Comparison of ENCODE assay signal across 25 cellular contexts in genomic region chr15:38882226-38882625, GRCh38.
"Had no signal": no experiment of that assay in that cellular context is flagged by ENCODE, and none has a peak within 500 bp of the region (broad histone marks: within the 10 kb centered on the region; RNA-seq: fewer than 3 reads in every experiment).

No MANE protein-coding gene starts in this region.

- H3K9me3 Mint-ChIP-seq: activated naive CD4-positive, alpha-beta T cell treated with anti-CD3 and anti-CD28 coated beads, Interleukin-2, amount 50 U/mL, for 24 hours; activated T-cell treated with anti-CD3 and anti-CD28 coated beads, Interleukin-2, amount 50 U/mL, for 24 hours; activated T-helper 1 cell treated with anti-CD3 and anti-CD28 coated beads, Interleukin-12 subunit alpha, Interleukin-12 subunit beta, Interleukin-2, Interleukin-4 antibody, amounts not matched to agents 30 ng/mL and 10 ng/mL and 1 ng/mL, durations not matched to agents 14 hours and 24 hours and 36 hours had no signal

- H3K4me3 Mint-ChIP-seq: activated CD8-positive, alpha-beta T cell treated with anti-CD3 and anti-CD28 coated beads, Interleukin-2, amount 10 ng/mL, durations not matched to agents 7 days and 5 days; activated naive CD4-positive, alpha-beta T cell treated with anti-CD3 and anti-CD28 coated beads, Interleukin-2, amount 50 U/mL, for 24 hours; activated T-cell treated with anti-CD3 and anti-CD28 coated beads, Interleukin-2, amount 50 U/mL, for 24 hours; activated T-helper 1 cell treated with anti-CD3 and anti-CD28 coated beads, Interleukin-12 subunit alpha, Interleukin-12 subunit beta, Interleukin-2, Interleukin-4 antibody, amounts not matched to agents 30 ng/mL and 10 ng/mL and 1 ng/mL, durations not matched to agents 14 hours and 24 hours and 36 hours; T-helper 17 cell; WTC11 had no signal

- DNase-seq: activated CD4-positive, alpha-beta T cell treated with anti-CD3 and anti-CD28 coated beads for 48 hours; activated CD4-positive, alpha-beta T cell treated with anti-CD3 and anti-CD28 coated beads, Interleukin-2, amount 50 U/mL, for 4 hours; activated CD4-positive, CD25-positive, alpha-beta regulatory T cell treated with anti-CD3 and anti-CD28 coated beads, Interleukin-2, amount 50 U/mL, for 72 hours; activated CD8-positive, alpha-beta T cell treated with anti-CD3 and anti-CD28 coated beads, Interleukin-2, amount 10 ng/mL, durations not matched to agents 7 days and 5 days; activated effector memory CD4-positive, alpha-beta T cell treated with Interleukin-2 at 50 U/mL for 16 hours; activated naive CD4-positive, alpha-beta T cell; activated T-cell treated with anti-CD3 and anti-CD28 coated beads, Interleukin-2, amount 50 U/mL, for 24 hours; aorta; body of pancreas; central memory CD4-positive, alpha-beta T cell; Karpas-422; MM.1S; NCI-H1105; NCI-H1436; NCI-H1694 treated with DMSO at 0.1 percent for 48 hours; NCI-H2029 treated with DMSO at 0.1 percent for 48 hours; NCI-H345; NCI-H510A; NCI-H526 treated with DMSO at 0.1 percent for 48 hours; NCI-H82; T-helper 17 cell; T-helper 9 cell had no signal

- H3K27ac Mint-ChIP-seq: activated CD8-positive, alpha-beta T cell treated with anti-CD3 and anti-CD28 coated beads, Interleukin-2, amount 10 ng/mL, durations not matched to agents 7 days and 5 days; activated naive CD4-positive, alpha-beta T cell treated with anti-CD3 and anti-CD28 coated beads, Interleukin-2, amount 50 U/mL, for 24 hours; activated T-cell treated with anti-CD3 and anti-CD28 coated beads, Interleukin-2, amount 50 U/mL, for 24 hours; activated T-helper 1 cell treated with anti-CD3 and anti-CD28 coated beads, Interleukin-12 subunit alpha, Interleukin-12 subunit beta, Interleukin-2, Interleukin-4 antibody, amounts not matched to agents 30 ng/mL and 10 ng/mL and 1 ng/mL, durations not matched to agents 14 hours and 24 hours and 36 hours; T-helper 17 cell; WTC11 had no signal

- H3K36me3 Mint-ChIP-seq: activated naive CD4-positive, alpha-beta T cell treated with anti-CD3 and anti-CD28 coated beads, Interleukin-2, amount 50 U/mL, for 24 hours; WTC11 had no signal

- ATAC-seq: activated CD8-positive, alpha-beta T cell treated with anti-CD3 and anti-CD28 coated beads, Interleukin-2, amount 10 ng/mL, durations not matched to agents 7 days and 5 days; body of pancreas; T-helper 17 cell; WTC11 had no signal

- H3K4me1 Mint-ChIP-seq: activated naive CD4-positive, alpha-beta T cell treated with anti-CD3 and anti-CD28 coated beads, Interleukin-2, amount 50 U/mL, for 24 hours; WTC11 had no signal
